ENCODE assay signal across 1 cellular context in the genomic region with DNA sequence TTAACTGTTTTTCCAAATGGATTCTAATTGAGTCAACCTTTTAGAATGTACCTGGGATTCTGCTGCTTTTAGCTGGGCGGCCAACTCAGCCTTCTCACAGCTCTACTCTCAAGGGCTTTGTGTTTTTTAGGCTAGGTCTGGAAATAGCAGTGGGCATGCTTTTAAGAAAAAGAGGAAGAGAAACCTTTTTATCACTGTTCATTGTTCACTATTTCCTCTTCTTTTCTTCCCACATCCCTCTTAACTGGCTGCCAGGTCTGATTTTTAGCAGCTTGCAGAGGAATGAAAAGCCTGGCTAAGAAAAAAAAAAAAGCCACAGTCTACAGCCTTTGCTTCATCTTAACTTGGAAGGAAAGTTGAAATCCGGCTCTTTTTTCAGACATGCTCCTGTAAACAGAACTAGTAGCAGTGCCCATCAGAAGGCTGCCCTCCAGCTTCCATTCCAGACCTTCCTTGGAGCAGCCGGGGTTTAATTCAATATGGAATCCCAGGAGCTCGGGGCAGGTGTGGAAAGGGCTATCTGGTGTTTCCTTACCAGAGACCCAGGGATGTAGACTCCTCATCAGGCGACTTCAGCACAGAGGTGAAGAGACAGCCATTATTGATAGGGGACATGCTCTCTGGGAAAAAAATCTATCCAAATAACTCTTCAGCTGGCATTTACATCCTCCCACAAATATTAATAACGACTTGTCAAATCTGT.
TF ChIP-seq lines count a peak whose summit lies in the region.

No MANE protein-coding gene starts in this region.

TF ChIP-seq in H1, 55 proteins besides CTCF, POLR2A, EP300 and RAD21:
- TF ChIP-seq NANOG (IDR thresholded peaks at IDR 0.05; ENCODE audit: insufficient read depth, low read depth, low read length, poor library complexity, severe bottlenecking) (no peak), JUN (IDR thresholded peaks at IDR 0.05; ENCODE audit: low read depth, low read length) (no peak), RNF2 (IDR thresholded peaks at IDR 0.05; ENCODE audit: borderline replicate concordance, low read depth, low read length, missing control alignments, poor library complexity, severe bottlenecking) (no peak), GTF2F1 (IDR thresholded peaks at IDR 0.05; ENCODE audit: borderline replicate concordance, low read depth, low read length) (no peak), TAF7 (optimal IDR thresholded peaks at IDR 0.05; ENCODE audit: borderline replicate concordance, low read depth, low read length) (no peak), SAP30 (IDR thresholded peaks at IDR 0.05; ENCODE audit: insufficient read depth, insufficient replicate concordance, low read length) (no peak), MAX (IDR thresholded peaks at IDR 0.05) (no peak), ZNF274 (IDR thresholded peaks at IDR 0.05; ENCODE audit: borderline replicate concordance, extremely low read depth, low read length) (no peak), ATF3 (IDR thresholded peaks at IDR 0.05; ENCODE audit: insufficient read depth, low read depth, low read length) (no peak), ATF2 (IDR thresholded peaks at IDR 0.05; ENCODE audit: low read length) (no peak), KDM5A (IDR thresholded peaks at IDR 0.05; ENCODE audit: low read length) (no peak), TAF1 (IDR thresholded peaks at IDR 0.05; ENCODE audit: low read depth, low read length) (no peak), CEBPB (IDR thresholded peaks at IDR 0.05; ENCODE audit: low read depth, low read length) (no peak)
